Comparison of ENCODE assay signal across 15 cellular contexts in genomic region chr14:104600141-104600643, GRCh38. TPM values are rescaled to one million over a fixed set of nuclear protein-coding genes. Genes with fewer than 3 reads are reported as not detected.
DNase-seq lines count a peak whose midpoint lies in the region; ATAC-seq lines count a peak whose summit lies in the region.
"Had no signal": no experiment of that assay in that cellular context is flagged by ENCODE, and none has a peak within 500 bp of the region (broad histone marks: within the 10 kb centered on the region; RNA-seq: fewer than 3 reads in every experiment).

No MANE protein-coding gene starts in this region.

- ATAC-seq in GM19395 (IDR thresholded peaks at IDR 0.05; ENCODE audit: unreplicated experiment) = no peak
- ATAC-seq in GM21737 (IDR thresholded peaks at IDR 0.05; ENCODE audit: unreplicated experiment) = no peak

- DNase-seq in A172 (ENCODE audit: low spot score) (peak; percentile 26), EL (peak; percentile 27), NCI-H526 (lab: John Stamatoyannopoulos, UW) (peak; percentile 79 to 89), glomerular visceral epithelial cell (ENCODE audit: extremely low spot score) (peak; percentile 58), hepatic stellate cell (ENCODE audit: low spot score) (no peak), GDM1 (lab: John Stamatoyannopoulos, UW) (no peak)
- DNase-seq: activated CD4-positive, alpha-beta T cell treated with anti-CD3 and anti-CD28 coated beads, Interleukin-2, amount 50 U/mL, for 48 hours; CD4-positive, CD25-positive, alpha-beta regulatory T cell; endodermal cell; NCI-H1105 treated with DMSO at 0.1 percent for 48 hours; stimulated activated CD4-positive, alpha-beta T cell treated with anti-CD3 and anti-CD28 coated beads, Interleukin-1b, Interleukin-23, amount 100 ng/mL, for 48 hours had no signal

RNA-seq across cellular contexts. Expression of gene TMEM179, which starts 4.4 kb away (rescaled TPM):
- 0.43 TPM in 1 of 2 replicates, not detected in the other for total RNA-seq in A172 (2014; rRNA removed; shearing (Covaris generic))
- total RNA-seq: CD4-positive, CD25-positive, alpha-beta regulatory T cell; subcutaneous adipose tissue had no signal

RNA-seq across cellular contexts. Expression of gene C14orf180, which starts 20.6 kb away (rescaled TPM):
- total RNA-seq in A172 (2014; rRNA removed; shearing (Covaris generic)) = not detected in 2 replicates
- total RNA-seq: CD4-positive, CD25-positive, alpha-beta regulatory T cell; endodermal cell; neural crest cell had no signal

Comparison
In these comparisons a context has a peak if more than half of its experiments do, and no peak if none do; other contexts are left out.
1. DNase-seq: peak in A172 (single experiment), EL (single experiment), NCI-H526 (2 of 2) and glomerular visceral epithelial cell (single experiment); none in hepatic stellate cell (single experiment) and GDM1 (single experiment).